Comparison of ENCODE assay signal across 25 cellular contexts in the genomic region with DNA sequence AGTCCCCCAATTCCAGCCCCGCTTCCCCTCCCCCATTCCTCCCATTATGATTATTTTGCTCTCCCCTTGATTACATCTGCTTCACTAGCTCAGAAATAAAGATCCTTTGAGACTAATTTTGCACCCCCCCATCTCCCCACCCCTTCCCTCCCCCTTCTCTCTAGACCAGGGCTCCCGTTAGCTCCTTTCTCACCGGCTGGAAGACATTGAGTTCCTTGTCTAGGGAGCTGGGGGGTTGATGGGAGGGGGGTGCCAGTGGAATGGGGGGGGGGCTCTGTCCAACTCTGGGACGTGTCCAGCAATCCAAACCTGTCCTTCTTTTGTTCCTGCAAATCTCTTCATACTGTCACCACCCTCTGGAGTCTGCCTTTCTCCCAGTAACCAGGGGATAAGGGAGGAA.
"Had no signal": no experiment of that assay in that cellular context is flagged by ENCODE, and none has a peak within 500 bp of the region (broad histone marks: within the 10 kb centered on the region; RNA-seq: fewer than 3 reads in every experiment).

No MANE protein-coding gene starts in this region.

- DNase-seq: dermis blood vessel endothelial cell; effector CD4-positive, alpha-beta T cell; gastrocnemius medialis; glutamatergic neuron; immature natural killer cell; left cardiac atrium; left ventricle myocardium superior; mucosa of descending colon; naive thymus-derived CD8-positive, alpha-beta T cell; psoas muscle; retina; right lobe of liver; spleen; stimulated activated CD4-positive, alpha-beta T cell treated with anti-CD3 and anti-CD28 coated beads, Interleukin-15, amount 100 ng/mL, for 24 hours; stimulated activated CD4-positive, alpha-beta T cell treated with anti-CD3 and anti-CD28 coated beads, Interleukin-1b, Interleukin-23, amount 100 ng/mL, for 48 hours; stimulated activated CD4-positive, alpha-beta T cell treated with anti-CD3 and anti-CD28 coated beads, Interleukin-4, amount 100 ng/mL, for 24 hours; testis; upper lobe of right lung had no signal

- H3K4me3 Mint-ChIP-seq: immature natural killer cell; naive thymus-derived CD8-positive, alpha-beta T cell; stimulated activated memory B cell treated with anti-CD40 and anti-IgM and Interleukin-4, amounts not matched to agents 10 μg/mL and 1 μg/mL and 100 μg/mL, for 72 hours; stimulated activated naive CD8-positive, alpha-beta T cell treated with anti-CD3 and anti-CD28 coated beads, Interleukin-15, Interleukin-2, amounts not matched to agents 100 ng/mL and 50 ng/mL, for 24 hours had no signal

- H3K27ac Mint-ChIP-seq: immature natural killer cell; naive thymus-derived CD8-positive, alpha-beta T cell; stimulated activated memory B cell treated with anti-CD40 and anti-IgM and Interleukin-4, amounts not matched to agents 10 μg/mL and 1 μg/mL and 100 μg/mL, for 72 hours; stimulated activated naive CD8-positive, alpha-beta T cell treated with anti-CD3 and anti-CD28 coated beads, Interleukin-15, Interleukin-2, amounts not matched to agents 100 ng/mL and 50 ng/mL, for 24 hours had no signal

- H3K27me3 ChIP-seq: testis had no signal

- H3K36me3 ChIP-seq: gastrocnemius medialis, neutrophil, right lobe of liver, spleen, tibial nerve, upper lobe of right lung, vagina had no signal

- H3K9me3 ChIP-seq: gastrocnemius medialis, mucosa of descending colon, neutrophil, psoas muscle, right lobe of liver, spleen, testis, tibial nerve, upper lobe of right lung, vagina had no signal

- H3K27ac ChIP-seq: gastrocnemius medialis, neutrophil, psoas muscle, right lobe of liver, spleen, testis, tibial nerve, upper lobe of right lung, vagina had no signal

- H3K4me1 ChIP-seq: psoas muscle had no signal

- H3K36me3 Mint-ChIP-seq: stimulated activated memory B cell treated with anti-CD40 and anti-IgM and Interleukin-4, amounts not matched to agents 10 μg/mL and 1 μg/mL and 100 μg/mL, for 72 hours had no signal

- H3K4me3 ChIP-seq: gastrocnemius medialis, lung, mucosa of descending colon, psoas muscle, right lobe of liver, spleen, testis, tibial nerve, upper lobe of right lung, vagina had no signal

- ATAC-seq: esophagus mucosa; gastrocnemius medialis; left cardiac atrium; left ventricle myocardium superior; mucosa of descending colon; naive thymus-derived CD8-positive, alpha-beta T cell; psoas muscle; right lobe of liver; stimulated activated memory B cell treated with anti-CD40 and anti-IgM and Interleukin-4, amounts not matched to agents 10 μg/mL and 1 μg/mL and 100 μg/mL, for 72 hours; upper lobe of right lung had no signal

- H3K9me3 Mint-ChIP-seq: stimulated activated memory B cell treated with anti-CD40 and anti-IgM and Interleukin-4, amounts not matched to agents 10 μg/mL and 1 μg/mL and 100 μg/mL, for 72 hours; stimulated activated naive CD8-positive, alpha-beta T cell treated with anti-CD3 and anti-CD28 coated beads, Interleukin-15, Interleukin-2, amounts not matched to agents 100 ng/mL and 50 ng/mL, for 24 hours had no signal
